ENCODE assay signal across 13 cellular contexts in genomic region chr17:38930782-38931181, GRCh38. TPM values are rescaled to one million over a fixed set of nuclear protein-coding genes. Genes with fewer than 3 reads are reported as not detected.
"Had no signal": no experiment of that assay in that cellular context is flagged by ENCODE, and none has a peak within 500 bp of the region (broad histone marks: within the 10 kb centered on the region; RNA-seq: fewer than 3 reads in every experiment).

No MANE protein-coding gene starts in this region.

RNA-seq across cellular contexts. Expression of gene FBXO47, which starts 36.4 kb away (rescaled TPM):
- total RNA-seq: stomach, suprapubic skin, temporal lobe, thoracic aorta, thyroid gland, tibial nerve, transverse colon, upper lobe of left lung, upper lobe of right lung, ureter, urinary bladder, vagina had no signal
- polyA plus RNA-seq: stomach, thymus, urinary bladder had no signal
